In genomic region chr4:174423257-174423944, GRCh38 we compare ENCODE assay signal across 8 cellular contexts.
DNase-seq lines count a peak whose midpoint lies in the region; ATAC-seq and TF ChIP-seq lines count a peak whose summit lies in the region.

No MANE protein-coding gene starts in this region.

- peak overlapping the region; percentile 47 for H3K4me3 Mint-ChIP-seq in stimulated activated naive CD8-positive, alpha-beta T cell treated with anti-CD3 and anti-CD28 coated beads, Interleukin-15, Interleukin-2, amounts not matched to agents 100 ng/mL and 50 ng/mL, for 24 hours

- CTCF ChIA-PET in RWPE1 (lab: Yijun Ruan, JAX) = no interaction called here

- TF ChIP-seq CTCF in RWPE1 (conservative IDR thresholded peaks at IDR 0.05; ENCODE audit: low read depth) (no peak), fibroblast of mammary gland (conservative IDR thresholded peaks at IDR 0.05; ENCODE audit: control insufficient read depth, insufficient read depth, low read depth, low read length) (no peak)

- no peaks in the 10 kb centered on the region for H3K27me3 Mint-ChIP-seq in stimulated activated naive CD8-positive, alpha-beta T cell treated with anti-CD3 and anti-CD28 coated beads, Interleukin-15, Interleukin-2, amounts not matched to agents 100 ng/mL and 50 ng/mL, for 24 hours

- no peak overlapping the region for H3K27ac Mint-ChIP-seq in activated naive CD4-positive, alpha-beta T cell treated with anti-CD3 and anti-CD28 coated beads, Interleukin-2, amount 50 U/mL, for 72 hours
- H3K27ac Mint-ChIP-seq in stimulated activated naive CD8-positive, alpha-beta T cell treated with anti-CD3 and anti-CD28 coated beads, Interleukin-15, Interleukin-2, amounts not matched to agents 100 ng/mL and 50 ng/mL, for 24 hours = no peak overlapping the region

- DNase-seq in activated naive CD4-positive, alpha-beta T cell treated with anti-CD3 and anti-CD28 coated beads, Interleukin-2, amount 50 U/mL, for 72 hours (ENCODE audit: low spot score in 2 of 2) = no peak
- no peak for DNase-seq in activated naive CD4-positive, alpha-beta T cell (lab: John Stamatoyannopoulos, UW)
- DNase-seq in RWPE1 (ENCODE audit: low spot score) (peak; percentile 75), fibroblast of mammary gland (ENCODE audit: low read depth) (peak; percentile 89), DMS79 treated with DMSO at 0.1 percent for 48 hours (lab: John Stamatoyannopoulos, UW) (no peak), NCI-H2081 treated with DMSO at 0.1 percent for 48 hours (lab: John Stamatoyannopoulos, UW) (no peak)

- POLR2A ChIA-PET in RWPE1 (lab: Yijun Ruan, JAX; ENCODE audit: low non-redundant PET) = no interaction called here

- H3K9me3 Mint-ChIP-seq in activated naive CD4-positive, alpha-beta T cell treated with anti-CD3 and anti-CD28 coated beads, Interleukin-2, amount 50 U/mL, for 72 hours = no peaks in the 10 kb centered on the region
- H3K9me3 Mint-ChIP-seq in stimulated activated naive CD8-positive, alpha-beta T cell treated with anti-CD3 and anti-CD28 coated beads, Interleukin-15, Interleukin-2, amounts not matched to agents 100 ng/mL and 50 ng/mL, for 24 hours = no peaks in the 10 kb centered on the region

- H3K27ac ChIP-seq in RWPE1 = peak overlapping the region; percentile 67

- H3K36me3 Mint-ChIP-seq in activated naive CD4-positive, alpha-beta T cell treated with anti-CD3 and anti-CD28 coated beads, Interleukin-2, amount 50 U/mL, for 72 hours = no peaks in the 10 kb centered on the region
- H3K36me3 Mint-ChIP-seq in stimulated activated naive CD8-positive, alpha-beta T cell treated with anti-CD3 and anti-CD28 coated beads, Interleukin-15, Interleukin-2, amounts not matched to agents 100 ng/mL and 50 ng/mL, for 24 hours (ENCODE audit: low read depth) = no peaks in the 10 kb centered on the region

- ATAC-seq in activated naive CD4-positive, alpha-beta T cell treated with anti-CD3 and anti-CD28 coated beads, Interleukin-2, amount 50 U/mL, for 72 hours = peak; percentile 92 to 99
- peak; percentile 79 for ATAC-seq in HG03060 (IDR thresholded peaks at IDR 0.05; ENCODE audit: low read depth, unreplicated experiment)

- H3K4me3 ChIP-seq in fibroblast of mammary gland (ENCODE audit: control insufficient read depth, low read depth, low read length) = no peak overlapping the region

- H3K4me1 Mint-ChIP-seq in stimulated activated naive CD8-positive, alpha-beta T cell treated with anti-CD3 and anti-CD28 coated beads, Interleukin-15, Interleukin-2, amounts not matched to agents 100 ng/mL and 50 ng/mL, for 24 hours (ENCODE audit: low read depth) = peaks cover 31% of the 10 kb centered on the region

Comparison
In these comparisons a context has a peak if more than half of its experiments do, and no peak if none do; other contexts are left out.
1. DNase-seq: peak in RWPE1 (single experiment) and fibroblast of mammary gland (single experiment); none in activated naive CD4-positive, alpha-beta T cell treated with anti-CD3 and anti-CD28 coated beads, Interleukin-2, amount 50 U/mL, for 72 hours (0 of 2), activated naive CD4-positive, alpha-beta T cell (0 of 4), DMS79 treated with DMSO at 0.1 percent for 48 hours (single experiment) and NCI-H2081 treated with DMSO at 0.1 percent for 48 hours (single experiment).